Comparison of ENCODE assay signal across 8 cellular contexts in the genomic region with DNA sequence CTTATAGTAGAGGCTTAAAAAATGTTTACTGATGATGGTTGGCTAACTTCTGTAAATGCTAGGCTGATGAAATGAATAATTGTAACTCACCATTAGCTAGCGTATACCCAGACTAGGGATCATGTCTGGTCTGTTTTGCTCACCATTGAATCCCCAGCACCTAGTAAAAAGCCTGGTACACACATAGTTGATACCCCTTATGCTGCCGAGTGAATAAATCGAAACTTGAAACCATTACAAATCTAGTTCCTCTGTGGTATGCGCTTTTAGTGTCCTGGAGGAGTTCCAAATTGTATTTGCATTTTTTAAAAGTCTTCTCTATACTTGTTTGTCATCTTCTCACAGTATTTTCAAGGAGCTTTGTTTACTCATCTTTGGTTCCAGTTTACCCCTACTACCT. TPM values are rescaled to one million over a fixed set of nuclear protein-coding genes. Genes with fewer than 3 reads are reported as not detected.
A peak's percentile ranks its signal among the peaks of the same experiment; 100 is the strongest.
DNase-seq lines count a peak whose midpoint lies in the region; ATAC-seq and TF ChIP-seq lines count a peak whose summit lies in the region.

No MANE protein-coding gene starts in this region.

- WGBS in esophagus, 2 donors, result 30 to 36% methylated on average over 4 of the region's 4 CpGs
- 29 to 54% (median 41%) methylated on average over 4 of the region's 4 CpGs for WGBS in spleen, 5 donors

- no peaks in the 10 kb centered on the region for H3K4me1 ChIP-seq in BE2C
- peaks cover 0 to 13% (median 8%) of the 10 kb centered on the region in 4 donors for H3K4me1 ChIP-seq in Peyer's patch
- H3K4me1 ChIP-seq in esophagus (ENCODE audit: control insufficient read depth in 2 of 2, insufficient read depth in 2 of 2, low read length in 1 of 2), result peaks cover 0 to 2% of the 10 kb centered on the region in 2 donors
- H3K4me1 ChIP-seq in spleen, result peaks cover 12 to 47% (median 28%) of the 10 kb centered on the region in 6 donors

- peak; percentile 26 for ATAC-seq in GM19328 (IDR thresholded peaks at IDR 0.05; ENCODE audit: unreplicated experiment)

- TF ChIP-seq CTCF in BE2C (IDR thresholded peaks at IDR 0.05; ENCODE audit: low read depth, low read length) (no peak), Peyer's patch (IDR thresholded peaks at IDR 0.05) (no peak), spleen (IDR thresholded peaks at IDR 0.05 in 8 of 11, conservative IDR thresholded peaks at IDR 0.05 in 3 of 11) (no peak)

- H3K4me3 ChIP-seq in BE2C (ENCODE audit: low read depth, low read length), result peak overlapping the region; percentile 85
- peak overlapping the region; percentile 65 to 70 (median 66) for H3K4me3 ChIP-seq in Peyer's patch
- peak overlapping the region in 1 of 2 donors; percentile 42 for H3K4me3 ChIP-seq in esophagus (ENCODE audit: low read depth in 1 of 2, low read length in 2 of 2)
- peak overlapping the region in 7 of 8 donors; percentile 58 to 93 (median 89) for H3K4me3 ChIP-seq in spleen

- intact Hi-C loops in spleen (cut with DNase I; ENCODE audit: low total_unique reads), result loop anchor here (10.0 kb wide), 1 partner anchor 100 kb away; no protein-coding TSS in a partner anchor

- H3K27me3 ChIP-seq in BE2C (no peaks in the 10 kb centered on the region), Peyer's patch (no peaks in the 10 kb centered on the region), esophagus (ENCODE audit: control insufficient read depth in 1 of 2, insufficient read depth in 2 of 2, low read length in 2 of 2) (no peaks in the 10 kb centered on the region), spleen (replicated peaks in 1 of 7) (no peaks in the 10 kb centered on the region)

- TF ChIP-seq POLR2A in Peyer's patch (IDR thresholded peaks at IDR 0.05) (no peak), spleen (IDR thresholded peaks at IDR 0.05) (no peak)

- H3K36me3 ChIP-seq in BE2C, result peaks cover 35% of the 10 kb centered on the region
- peaks cover 0 to 8% (median 0%) of the 10 kb centered on the region in 3 donors for H3K36me3 ChIP-seq in Peyer's patch
- H3K36me3 ChIP-seq in esophagus (ENCODE audit: control insufficient read depth in 2 of 2, insufficient read depth in 2 of 2, low read length in 1 of 2), result peaks cover 0 to 2% of the 10 kb centered on the region in 2 donors
- H3K36me3 ChIP-seq in spleen, result peaks cover 0 to 40% (median 15%) of the 10 kb centered on the region in 6 donors

- no peaks in the 10 kb centered on the region for H3K9me3 ChIP-seq in BE2C
- no peaks in the 10 kb centered on the region for H3K9me3 ChIP-seq in Peyer's patch
- no peaks in the 10 kb centered on the region for H3K9me3 ChIP-seq in esophagus (ENCODE audit: control insufficient read depth in 2 of 2, insufficient read depth in 1 of 2, low read depth in 1 of 2, low read length in 1 of 2)
- H3K9me3 ChIP-seq in spleen, result no peaks in the 10 kb centered on the region

- H3K27ac ChIP-seq in Peyer's patch (peak overlapping the region in 1 of 4 donors; percentile 67), esophagus (ENCODE audit: low read depth in 2 of 2, low read length in 1 of 2) (peak overlapping the region; percentile 69 to 73), spleen (peak overlapping the region in 7 of 8 donors; percentile 30 to 90 (median 86))

- DNase-seq in BE2C, result no peak
- DNase-seq in Peyer's patch, result no peak
- no peak for DNase-seq in spleen
- no peak for DNase-seq in NCI-H1436 treated with DMSO at 0.1 percent for 48 hours (lab: John Stamatoyannopoulos, UW)
- DNase-seq in stimulated activated CD4-positive, alpha-beta T cell treated with anti-CD3 and anti-CD28 coated beads, Interleukin-2, amount 100 ng/mL, for 48 hours, result no peak
- DNase-seq in activated CD4-positive, alpha-beta T cell treated with anti-CD3 and anti-CD28 coated beads, Interleukin-2, amount 50 U/mL, for 4 hours, result no peak

RNA-seq across cellular contexts. Expression of a gene that starts 1.3 kb away (rescaled TPM):
- polyA plus RNA-seq in BE2C (2012; ENCODE audit: insufficient read depth, insufficient read length, low read depth), result 8.5 TPM
- total RNA-seq in Peyer's patch (10 to 100 TPM in 3 of 4 donors, 1 to 10 TPM in 1; 8.6 to 33.0 (median 12.5) TPM), spleen (10 to 100 TPM; 11.5 to 26.5 (median 19.1) TPM)
- polyA plus RNA-seq in esophagus (1 to 10 TPM; 5.7 to 7.9 TPM), spleen (1 to 10 TPM; 3.8 to 5.3 (median 4.2) TPM)
